In genomic region chr3:17619952-17620351, GRCh38 we compare ENCODE assay signal across 2 cellular contexts.
TF ChIP-seq lines count a peak whose summit lies in the region.

No MANE protein-coding gene starts in this region.

TF ChIP-seq in HepG2, 621 proteins besides CTCF, POLR2A, EP300 and RAD21:
- TF ChIP-seq THAP9 (CRISPR knock-in tag; IDR thresholded peaks at IDR 0.05; ENCODE audit: borderline replicate concordance) (no peak), RARA (CRISPR knock-in tag; IDR thresholded peaks at IDR 0.05) (0 out of 2 replicates have a peak, but pooled peaks have one; percentile 30), ZNF205 (CRISPR knock-in tag; IDR thresholded peaks at IDR 0.05) (no peak), ARID3A (IDR thresholded peaks at IDR 0.05; ENCODE audit: low read depth, low read length) (0 out of 2 replicates have a peak, but pooled peaks have one; percentile 19), REXO4 (CRISPR knock-in tag; IDR thresholded peaks at IDR 0.05; ENCODE audit: borderline replicate concordance) (no peak), MZF1 (CRISPR knock-in tag; IDR thresholded peaks at IDR 0.05; ENCODE audit: borderline replicate concordance) (no peak), ATF7-NPFF (CRISPR knock-in tag; IDR thresholded peaks at IDR 0.05; ENCODE audit: low read depth) (no peak), HNF4A (CRISPR knock-in tag; IDR thresholded peaks at IDR 0.05) (peak; percentile 77), RFX3 (CRISPR knock-in tag; IDR thresholded peaks at IDR 0.05) (peak; percentile 45; the same call in 1 of the 2 replicates), SALL1 (CRISPR knock-in tag; IDR thresholded peaks at IDR 0.05) (0 out of 2 replicates have a peak, but pooled peaks have one; percentile 21), NFYC (CRISPR knock-in tag; IDR thresholded peaks at IDR 0.05) (no peak), RFX1 (IDR thresholded peaks at IDR 0.05) (peak; percentile 44), MED1 (CRISPR knock-in tag; IDR thresholded peaks at IDR 0.05) (0 out of 2 replicates have a peak, but pooled peaks have one; percentile 24), BCL6 (CRISPR knock-in tag; IDR thresholded peaks at IDR 0.05) (peak; percentile 47; the same call in 1 of the 2 replicates), FOXJ3 (CRISPR knock-in tag; IDR thresholded peaks at IDR 0.05; ENCODE audit: borderline replicate concordance) (0 out of 2 replicates have a peak, but pooled peaks have one; percentile 23), HOMEZ (CRISPR knock-in tag; IDR thresholded peaks at IDR 0.05; ENCODE audit: low read depth) (0 out of 2 replicates have a peak, but pooled peaks have one; percentile 31), PAXIP1 (CRISPR knock-in tag; conservative IDR thresholded peaks at IDR 0.05) (peak; percentile 32), ZMYM4 (CRISPR knock-in tag; IDR thresholded peaks at IDR 0.05) (peak; percentile 53; the same call in 1 of the 2 replicates)
TF ChIP-seq in HepG2: peak in this region for 12.

TF ChIP-seq in H1, 55 proteins besides CTCF, POLR2A, EP300 and RAD21:
- no peak for TF ChIP-seq TEAD4 (IDR thresholded peaks at IDR 0.05; ENCODE audit: low read depth, low read length)
- no peak for TF ChIP-seq KDM1A (IDR thresholded peaks at IDR 0.05; ENCODE audit: borderline replicate concordance, low read length)
- TF ChIP-seq ATF2 (IDR thresholded peaks at IDR 0.05; ENCODE audit: low read length) = no peak
- no peak for TF ChIP-seq JUN (IDR thresholded peaks at IDR 0.05; ENCODE audit: low read depth, low read length)
- no peak for TF ChIP-seq CBX8 (IDR thresholded peaks at IDR 0.05; ENCODE audit: borderline replicate concordance, low read depth, low read length)
- TF ChIP-seq RFX5 (IDR thresholded peaks at IDR 0.05; ENCODE audit: borderline replicate concordance, low read depth, low read length) = no peak
- TF ChIP-seq FOSL1 (IDR thresholded peaks at IDR 0.05; ENCODE audit: insufficient read depth, low read depth, low read length) = no peak
- TF ChIP-seq CEBPB (IDR thresholded peaks at IDR 0.05; ENCODE audit: low read depth, low read length) = no peak
- TF ChIP-seq YY1 (IDR thresholded peaks at IDR 0.05; ENCODE audit: low read depth, low read length) = no peak
- TF ChIP-seq POLR2AphosphoS5 (IDR thresholded peaks at IDR 0.05; ENCODE audit: low read depth, low read length) = no peak
- TF ChIP-seq RBBP5 (IDR thresholded peaks at IDR 0.05; ENCODE audit: borderline replicate concordance, low read depth, low read length) = no peak
- TF ChIP-seq GABPA (IDR thresholded peaks at IDR 0.05; ENCODE audit: borderline replicate concordance, insufficient read depth, low read length) = no peak
- TF ChIP-seq NRF1 (IDR thresholded peaks at IDR 0.05; ENCODE audit: low read depth, low read length) = no peak
- TF ChIP-seq CHD2 (IDR thresholded peaks at IDR 0.05; ENCODE audit: low read length) = no peak
- no peak for TF ChIP-seq EGR1 (IDR thresholded peaks at IDR 0.05; ENCODE audit: borderline replicate concordance, low read depth, low read length)
- no peak for TF ChIP-seq ASH2L (IDR thresholded peaks at IDR 0.05; ENCODE audit: low read length)
- no peak for TF ChIP-seq JUND (IDR thresholded peaks at IDR 0.05; ENCODE audit: low read length)
TF ChIP-seq in H1: peak in this region for 0.
